20 cellular contexts compared by ENCODE assay signal in genomic region chr9:74035786-74036185, GRCh38.
DNase-seq lines count a peak whose midpoint lies in the region; ATAC-seq, FAIRE-seq and TF ChIP-seq lines count a peak whose summit lies in the region.
"Had no signal": no experiment of that assay in that cellular context is flagged by ENCODE, and none has a peak within 500 bp of the region (broad histone marks: within the 10 kb centered on the region; RNA-seq: fewer than 3 reads in every experiment).

No MANE protein-coding gene starts in this region.

- H3K4me2 ChIP-seq in mammary epithelial cell (ENCODE audit: insufficient read depth, low read depth, low read length), result peak overlapping the region; percentile 31

- H3K9ac ChIP-seq in mammary epithelial cell (ENCODE audit: insufficient read depth, low read length), result no peak overlapping the region

- DNase-seq in mammary epithelial cell, result peak; percentile 55
- DNase-seq in breast epithelium (ENCODE audit: low spot score in 2 of 2), result no peak
- peak; percentile 57 for DNase-seq in NCI-H1105 treated with DMSO at 0.1 percent for 48 hours (lab: John Stamatoyannopoulos, UW)
- peak; percentile 75 for DNase-seq in foreskin melanocyte
- peak; percentile 6 for DNase-seq in urothelium cell line (ENCODE audit: low spot score)
- no peak for DNase-seq in DMS153 (lab: John Stamatoyannopoulos, UW)
- no peak for DNase-seq in DMS114 treated with DMSO at 0.1 percent for 48 hours (lab: John Stamatoyannopoulos, UW; ENCODE audit: unreplicated experiment)
- DNase-seq: 8988T; activated CD8-positive, alpha-beta T cell treated with anti-CD3 and anti-CD28 coated beads for 36 hours; activated naive CD4-positive, alpha-beta T cell; AML-193; amniotic stem cell; NCI-H2107; NCI-H524 treated with DMSO at 0.1 percent for 48 hours; nucleus accumbens; retina; stimulated activated CD4-positive, alpha-beta T cell treated with anti-CD3 and anti-CD28 coated beads, Interleukin-4, amount 100 ng/mL, for 4 hours; stimulated activated naive CD8-positive, alpha-beta T cell treated with anti-CD3 and anti-CD28 coated beads, Interleukin-15, amount 100 ng/mL, for 72 hours had no signal

- H4K20me1 ChIP-seq in mammary epithelial cell (ENCODE audit: insufficient read depth, low read length), result no peaks in the 10 kb centered on the region

- ATAC-seq in GM21576 (IDR thresholded peaks at IDR 0.05; ENCODE audit: unreplicated experiment), result no peak
- ATAC-seq: stimulated activated naive CD8-positive, alpha-beta T cell treated with anti-CD3 and anti-CD28 coated beads, Interleukin-15, amount 100 ng/mL, for 72 hours had no signal

- peak overlapping the region; percentile 40 for H3K27ac ChIP-seq in mammary epithelial cell (ENCODE audit: insufficient read depth, low read depth, low read length)
- no peak overlapping the region for H3K27ac ChIP-seq in breast epithelium

- dilution Hi-C loops in mammary epithelial cell (cut with HindIII; ENCODE audit: low sequenced_read_pairs), result no loop called here

- no peak overlapping the region for H2AFZ ChIP-seq in mammary epithelial cell (ENCODE audit: low read depth, low read length)

- CTCF ChIA-PET in mammary epithelial cell (lab: Charles Lee; ENCODE audit: low non-redundant PET), result interaction anchor here (0.7 kb wide), 1 partner anchor 125 kb away, joined by 11 read pairs; no protein-coding TSS in a partner anchor

- TF ChIP-seq POLR2A in breast epithelium (IDR thresholded peaks at IDR 0.05), result no peak

- in situ Hi-C loops in mammary epithelial cell (cut with MboI; ENCODE audit: low sequenced_read_pairs in 2 of 2), result loop anchor here in 1 of 2 donors (25.0 kb wide), 1 partner anchor 98 kb away; no protein-coding TSS in a partner anchor

- H3K4me1 ChIP-seq in mammary epithelial cell (ENCODE audit: insufficient read depth, low read length) (no peaks in the 10 kb centered on the region), breast epithelium (no peaks in the 10 kb centered on the region)

- BruUV-seq in mammary epithelial cell (replicated peaks; lab: Mats Ljungman, UMichigan), result no TSS peak

- no peak for FAIRE-seq in urothelium cell line (lab: Jason Lieb, UNC)
- FAIRE-seq: islet of Langerhans had no signal

- no peaks in the 10 kb centered on the region for H3K36me3 ChIP-seq in mammary epithelial cell (ENCODE audit: insufficient read depth, low read length)
- no peaks in the 10 kb centered on the region for H3K36me3 ChIP-seq in breast epithelium

- TF ChIP-seq CTCF in mammary epithelial cell (conservative IDR thresholded peaks at IDR 0.05 in 1 of 2, IDR thresholded peaks at IDR 0.05 in 1 of 2; ENCODE audit: extremely low read depth in 1 of 2, insufficient read depth in 1 of 2, low read depth in 1 of 2, low read length in 2 of 2) (no peak), breast epithelium (IDR thresholded peaks at IDR 0.05) (no peak)

- no peak overlapping the region for H3K4me3 ChIP-seq in mammary epithelial cell (replicated peaks in 1 of 3; ENCODE audit: insufficient read depth in 1 of 3, low read depth in 2 of 3, low read length in 3 of 3)
- no peak overlapping the region for H3K4me3 ChIP-seq in breast epithelium

- intact Hi-C loops in mammary epithelial cell (cut with micrococcal nuclease), result no loop called here
- intact Hi-C loops in breast epithelium (cut with DNase I; ENCODE audit: low total_unique reads), result no loop called here

- no peaks in the 10 kb centered on the region for H3K79me2 ChIP-seq in mammary epithelial cell (ENCODE audit: insufficient read depth, low read length)

- H3K9me3 ChIP-seq in mammary epithelial cell (replicated peaks; ENCODE audit: insufficient read depth, low read length), result no peaks in the 10 kb centered on the region
- H3K9me3 ChIP-seq in breast epithelium, result no peaks in the 10 kb centered on the region

- no peaks in the 10 kb centered on the region for H3K27me3 ChIP-seq in mammary epithelial cell (ENCODE audit: insufficient read depth, low read length)
- no peaks in the 10 kb centered on the region for H3K27me3 ChIP-seq in breast epithelium

- 3% methylated on average over 2 of the region's 2 CpGs for WGBS in mammary epithelial cell (ENCODE audit: low coverage, missing lambda C conversion rate)

Comparison
In these comparisons a context has a peak if more than half of its experiments do, and no peak if none do; other contexts are left out.
1. DNase-seq: peak in mammary epithelial cell (single experiment), NCI-H1105 treated with DMSO at 0.1 percent for 48 hours (single experiment), foreskin melanocyte (single experiment) and urothelium cell line (single experiment); none in breast epithelium (0 of 2), DMS153 (single experiment) and DMS114 treated with DMSO at 0.1 percent for 48 hours (single experiment).